In the genomic region with DNA sequence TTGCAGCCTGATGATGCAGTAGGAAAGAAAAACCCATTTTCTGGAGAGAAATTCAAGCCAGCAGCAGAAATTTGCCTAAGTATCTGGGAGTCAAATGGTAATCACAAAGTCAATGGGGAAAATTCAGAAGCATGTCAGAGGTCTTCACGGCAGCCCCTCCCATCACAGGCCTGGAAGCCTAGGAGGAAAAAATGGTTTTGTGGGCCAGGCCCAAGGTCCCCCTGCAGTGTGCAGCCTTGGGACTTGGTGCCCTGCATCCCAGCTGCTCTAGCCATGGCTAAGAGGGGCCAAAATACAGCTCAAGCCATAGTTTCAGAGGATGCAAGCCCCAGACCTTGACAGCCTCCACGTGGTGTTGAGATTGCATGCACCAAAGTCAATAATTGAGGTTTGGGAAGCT, we compare ENCODE assay signal across 11 cellular contexts.
"Had no signal": no experiment of that assay in that cellular context is flagged by ENCODE, and none has a peak within 500 bp of the region (broad histone marks: within the 10 kb centered on the region; RNA-seq: fewer than 3 reads in every experiment).

No MANE protein-coding gene starts in this region.

- H3K4me2 ChIP-seq: GM23338 had no signal

- H3K4me3 ChIP-seq: GM23248, GM23338, HAP-1 had no signal

- H3K36me3 ChIP-seq: HAP-1 had no signal

- H3K4me1 ChIP-seq: HAP-1 had no signal

- H3K27ac ChIP-seq: GM23248 had no signal

- ATAC-seq: GM23338, HCT116 had no signal

- DNase-seq: GM23248, GOT3, H7, H9, HCEC 1CT, HFFc6 had no signal

- FAIRE-seq: H1, H54 had no signal
